In the genomic region with DNA sequence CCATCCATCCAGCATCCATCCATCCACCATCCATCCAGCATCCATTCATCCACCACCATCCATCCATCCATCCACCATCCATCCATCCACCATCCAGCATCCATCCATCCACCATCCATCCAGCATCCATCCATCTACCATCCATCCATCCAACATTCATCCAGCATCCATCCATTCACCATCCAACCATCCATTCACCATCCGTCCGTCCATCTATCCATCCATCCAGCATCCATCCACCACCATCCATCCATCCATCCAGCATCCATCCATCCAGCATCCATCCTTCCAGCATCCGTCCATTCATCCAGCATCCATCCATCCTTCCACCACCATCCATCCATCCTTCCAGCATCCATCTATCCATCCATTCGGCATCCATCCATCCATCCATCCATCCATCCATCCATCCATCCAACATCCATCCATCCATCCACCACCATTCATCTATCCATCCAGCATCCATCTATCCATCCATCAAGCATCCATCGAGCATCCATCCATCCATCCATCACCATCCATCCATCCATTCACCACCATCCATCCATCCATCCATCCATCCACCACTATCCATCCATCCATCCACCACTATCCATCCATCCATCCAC, we compare ENCODE assay signal across 16 cellular contexts. TPM values are rescaled to one million over a fixed set of nuclear protein-coding genes. Genes with fewer than 3 reads are reported as not detected.
A peak's percentile ranks its signal among the peaks of the same experiment; 100 is the strongest.
DNase-seq lines count a peak whose midpoint lies in the region; ATAC-seq, FAIRE-seq and TF ChIP-seq lines count a peak whose summit lies in the region.
"Had no signal": no experiment of that assay in that cellular context is flagged by ENCODE, and none has a peak within 500 bp of the region (broad histone marks: within the 10 kb centered on the region; RNA-seq: fewer than 3 reads in every experiment).

No MANE protein-coding gene starts in this region.

- H2BK120ac ChIP-seq in H1 (replicated peaks; ENCODE audit: low read depth, low read length) (no peak overlapping the region), trophoblast cell (ENCODE audit: insufficient read depth, low read length, poor library complexity) (no peak overlapping the region)

- no peaks in the 10 kb centered on the region for H3K79me1 ChIP-seq in H1 (ENCODE audit: low read depth, low read length)
- no peaks in the 10 kb centered on the region for H3K79me1 ChIP-seq in trophoblast cell (ENCODE audit: low read length)

- H3K36me3 ChIP-seq in H1 (ENCODE audit: control insufficient read depth in 2 of 4, insufficient read depth in 4 of 4, low read length in 3 of 4) (no peaks in the 10 kb centered on the region), trophoblast cell (ENCODE audit: control insufficient read depth in 1 of 2, insufficient read depth in 2 of 2, low read length in 2 of 2) (no peaks in the 10 kb centered on the region), hepatocyte (replicated peaks; ENCODE audit: insufficient read depth, low read depth) (no peaks in the 10 kb centered on the region)

- H4K91ac ChIP-seq in H1 (replicated peaks; ENCODE audit: insufficient read length, low read length): no peak overlapping the region
- H4K91ac ChIP-seq in trophoblast cell (ENCODE audit: low read depth, low read length): no peak overlapping the region

- no peak for TF ChIP-seq POLR2A in GM12891 (IDR thresholded peaks at IDR 0.05; ENCODE audit: low read depth, low read length)
- TF ChIP-seq POLR2A in H1 (IDR thresholded peaks at IDR 0.05; ENCODE audit: control extremely low read depth in 1 of 2, low read depth in 2 of 2, low read length in 2 of 2): no peak

- H3K27ac ChIP-seq in H1 (ENCODE audit: low read depth, low read length) (no peak overlapping the region), trophoblast cell (ENCODE audit: low read depth, low read length) (no peak overlapping the region), hepatocyte (no peak overlapping the region)

- H3K79me2 ChIP-seq in H1 (ENCODE audit: control insufficient read depth in 1 of 2, insufficient read depth in 2 of 2, low read length in 2 of 2) (no peaks in the 10 kb centered on the region), trophoblast cell (ENCODE audit: control insufficient read depth, insufficient read depth, low read length, poor library complexity) (no peaks in the 10 kb centered on the region), hepatocyte (no peaks in the 10 kb centered on the region)

- H3K14ac ChIP-seq in H1 (ENCODE audit: insufficient read length) (no peak overlapping the region), trophoblast cell (ENCODE audit: low read length) (no peak overlapping the region)

- no peak overlapping the region for H3K4me2 ChIP-seq in H1 (ENCODE audit: insufficient read depth in 1 of 2, low read depth in 2 of 2, low read length in 2 of 2)
- H3K4me2 ChIP-seq in trophoblast cell (ENCODE audit: low read length): no peak overlapping the region
- no peak overlapping the region for H3K4me2 ChIP-seq in hepatocyte

- peak overlapping the region; percentile 97 for H3K56ac ChIP-seq in H1 (replicated peaks; ENCODE audit: insufficient read length, low read depth, low read length)

- POLR2A ChIA-PET in H1 (lab: Charles Lee; ENCODE audit: partially characterized antibody): no interaction called here

- H4K8ac ChIP-seq in H1 (ENCODE audit: extremely low read depth, insufficient read depth, low read length) (no peak overlapping the region), trophoblast cell (ENCODE audit: low read depth, low read length) (no peak overlapping the region)

- peaks cover 13% of the 10 kb centered on the region for H3K9me3 Mint-ChIP-seq in stimulated activated memory B cell treated with anti-CD40 and anti-IgM and Interleukin-4, amounts not matched to agents 10 μg/mL and 1 μg/mL and 100 μg/mL, for 72 hours
- H3K9me3 Mint-ChIP-seq: CD4-positive, alpha-beta T cell had no signal

- no peak for DNase-seq in GM12891 (ENCODE audit: insufficient read length, low spot score)
- DNase-seq in HTR-8/SVneo (ENCODE audit: insufficient read length, low spot score): no peak
- no peak for DNase-seq in H1 (ENCODE audit: low read depth in 1 of 2, low spot score in 2 of 2)
- DNase-seq in trophoblast cell: no peak
- DNase-seq in hepatocyte (ENCODE audit: low spot score): no peak
- DNase-seq: C1 segment of cervical spinal cord; CD4-positive, alpha-beta T cell; DMS79; KBM-7 had no signal

- H3K23me2 ChIP-seq in H1 (ENCODE audit: low read depth, low read length): peaks cover 15% of the 10 kb centered on the region; the same call in 1 of the 2 replicates

- H3K18ac ChIP-seq in H1 (ENCODE audit: extremely low read depth, low read length) (no peak overlapping the region), trophoblast cell (ENCODE audit: low read length) (no peak overlapping the region)

- H4K5ac ChIP-seq in H1 (ENCODE audit: insufficient read length, low read depth, low read length): no peak overlapping the region

- H3K27me3 Mint-ChIP-seq in stimulated activated memory B cell treated with anti-CD40 and anti-IgM and Interleukin-4, amounts not matched to agents 10 μg/mL and 1 μg/mL and 100 μg/mL, for 72 hours: peaks cover 70% of the 10 kb centered on the region

- WGBS in H1 (ENCODE audit: extremely low coverage in 1 of 2, insufficient coverage in 1 of 2, insufficient read length in 1 of 2, insufficient replicate concordance in 2 of 2, low coverage in 1 of 2, low lambda C conversion rate in 2 of 2, missing lambda C conversion rate in 1 of 2), 2 experiments: 71 to 100% methylated on average over 2 to 5 of the region's 5 CpGs
- WGBS in trophoblast cell (ENCODE audit: extremely low coverage, insufficient coverage, insufficient read length): 98% methylated on average over 2 of the region's 5 CpGs
- 76% methylated on average over 5 of the region's 5 CpGs for WGBS in hepatocyte (ENCODE audit: low lambda C conversion rate, missing lambda C conversion rate)

- H3K27me3 ChIP-seq in H1 (replicated peaks in 1 of 4; ENCODE audit: control insufficient read depth in 3 of 4, extremely low read depth in 1 of 4, insufficient read depth in 3 of 4, low read length in 3 of 4) (peaks cover 0 to 3% (median 0%) of the 10 kb centered on the region in 4 experiments; a peak in 1 of 7 replicates), trophoblast cell (ENCODE audit: insufficient read depth, low read length) (no peaks in the 10 kb centered on the region), hepatocyte (no peaks in the 10 kb centered on the region)

- TF ChIP-seq RAD21 in H1 (IDR thresholded peaks at IDR 0.05 in 1 of 2, conservative IDR thresholded peaks at IDR 0.05 in 1 of 2; ENCODE audit: low read depth in 2 of 2, low read length in 2 of 2): no peak

- TF ChIP-seq CTCF in H1 (IDR thresholded peaks at IDR 0.05; ENCODE audit: control extremely low read depth in 1 of 3, insufficient read depth in 1 of 3, low read depth in 1 of 3, low read length in 3 of 3) (no peak), hepatocyte (IDR thresholded peaks at IDR 0.05; ENCODE audit: poor library complexity) (no peak)

- no peaks in the 10 kb centered on the region for H3K36me3 Mint-ChIP-seq in stimulated activated memory B cell treated with anti-CD40 and anti-IgM and Interleukin-4, amounts not matched to agents 10 μg/mL and 1 μg/mL and 100 μg/mL, for 72 hours

- no peak overlapping the region for H4K12ac ChIP-seq in trophoblast cell (ENCODE audit: low read depth, low read length)

- H2AFZ ChIP-seq in H1 (ENCODE audit: low read length): no peak overlapping the region
- no peak overlapping the region for H2AFZ ChIP-seq in trophoblast cell (ENCODE audit: insufficient read depth, low read length, poor library complexity)
- H2AFZ ChIP-seq in hepatocyte: no peak overlapping the region

- H3K9me2 ChIP-seq in hepatocyte (replicated peaks; ENCODE audit: insufficient read depth): no peaks in the 10 kb centered on the region

- H4K20me1 ChIP-seq in H1 (replicated peaks in 1 of 2; ENCODE audit: control insufficient read depth in 1 of 2, insufficient read depth in 2 of 2, low read length in 2 of 2) (peaks cover 0 to 8% of the 10 kb centered on the region in 2 experiments), hepatocyte (ENCODE audit: insufficient read depth, poor library complexity, severe bottlenecking) (no peaks in the 10 kb centered on the region)

- FAIRE-seq in GM12891 (lab: Jason Lieb, UNC) (peak; percentile 52), HTR-8/SVneo (lab: Jason Lieb, UNC) (peak; percentile 62), H1 (lab: Jason Lieb, UNC) (no peak)
- FAIRE-seq: A204.1, GM12892, H54 had no signal

- H3K4me1 Mint-ChIP-seq in stimulated activated memory B cell treated with anti-CD40 and anti-IgM and Interleukin-4, amounts not matched to agents 10 μg/mL and 1 μg/mL and 100 μg/mL, for 72 hours: peaks cover 5% of the 10 kb centered on the region

- ATAC-seq in stimulated activated memory B cell treated with anti-CD40 and anti-IgM and Interleukin-4, amounts not matched to agents 10 μg/mL and 1 μg/mL and 100 μg/mL, for 72 hours: no peak
- no peak for ATAC-seq in HG02885 (IDR thresholded peaks at IDR 0.05; ENCODE audit: poor library complexity, unreplicated experiment)
- ATAC-seq: HCT116 had no signal

- no peak overlapping the region for H3K4me3 Mint-ChIP-seq in stimulated activated memory B cell treated with anti-CD40 and anti-IgM and Interleukin-4, amounts not matched to agents 10 μg/mL and 1 μg/mL and 100 μg/mL, for 72 hours
- H3K4me3 Mint-ChIP-seq: B cell; CD4-positive, alpha-beta T cell had no signal

- CTCF ChIA-PET in H1 (lab: Charles Lee; ENCODE audit: partially characterized antibody): no interaction called here

- no peak overlapping the region for H3K27ac Mint-ChIP-seq in stimulated activated memory B cell treated with anti-CD40 and anti-IgM and Interleukin-4, amounts not matched to agents 10 μg/mL and 1 μg/mL and 100 μg/mL, for 72 hours
- H3K27ac Mint-ChIP-seq: B cell; CD4-positive, alpha-beta T cell had no signal

- no peak overlapping the region for H2BK20ac ChIP-seq in H1 (ENCODE audit: low read length)

- no peak overlapping the region for H3K4ac ChIP-seq in H1 (replicated peaks; ENCODE audit: insufficient read length, low read depth, low read length)
- no peak overlapping the region for H3K4ac ChIP-seq in trophoblast cell (ENCODE audit: low read depth, low read length)

- H3K9ac ChIP-seq in H1 (replicated peaks in 1 of 4; ENCODE audit: extremely low read depth in 1 of 4, low read depth in 3 of 4, low read length in 3 of 4) (no peak overlapping the region), trophoblast cell (ENCODE audit: low read length) (no peak overlapping the region)

- H2BK15ac ChIP-seq in H1 (ENCODE audit: low read length): no peak overlapping the region

- no peak for TF ChIP-seq EP300 in H1 (IDR thresholded peaks at IDR 0.05; ENCODE audit: borderline replicate concordance in 1 of 2, low read depth in 2 of 2, low read length in 2 of 2)

- H2BK12ac ChIP-seq in H1 (ENCODE audit: low read depth, low read length) (no peak overlapping the region), trophoblast cell (ENCODE audit: low read length) (no peak overlapping the region)

- H3K4me1 ChIP-seq in H1 (replicated peaks in 1 of 4; ENCODE audit: control insufficient read depth in 3 of 4, insufficient read depth in 4 of 4, low read length in 3 of 4) (no peaks in the 10 kb centered on the region), trophoblast cell (ENCODE audit: control insufficient read depth in 1 of 2, insufficient read depth in 2 of 2, low read length in 2 of 2) (no peaks in the 10 kb centered on the region), hepatocyte (ENCODE audit: insufficient read depth) (no peaks in the 10 kb centered on the region)

- H2BK5ac ChIP-seq in H1 (ENCODE audit: low read depth, low read length) (no peak overlapping the region), trophoblast cell (ENCODE audit: low read depth, low read length, poor library complexity) (no peak overlapping the region)

- H3K4me3 ChIP-seq in H1 (ENCODE audit: extremely low read depth in 1 of 4, insufficient read depth in 2 of 4, low read depth in 3 of 4, low read length in 4 of 4): no peak overlapping the region
- H3K4me3 ChIP-seq in trophoblast cell (ENCODE audit: low read depth, low read length): peak overlapping the region; percentile 20
- H3K4me3 ChIP-seq in hepatocyte: no peak overlapping the region

- H2AK5ac ChIP-seq in H1 (ENCODE audit: low read depth, low read length) (peak overlapping the region; percentile 15; the same call in 1 of the 2 replicates), trophoblast cell (ENCODE audit: low read length) (no peak overlapping the region)

- peaks cover 0 to 11% of the 10 kb centered on the region in 2 experiments; a peak in 2 of 4 replicates for H3K9me3 ChIP-seq in H1 (ENCODE audit: insufficient read depth in 2 of 2, low read depth in 1 of 2, low read length in 1 of 2)
- H3K9me3 ChIP-seq in trophoblast cell (ENCODE audit: insufficient read depth, low read depth, low read length): peaks cover 15% of the 10 kb centered on the region
- no peaks in the 10 kb centered on the region for H3K9me3 ChIP-seq in hepatocyte (ENCODE audit: low read depth)

- H3K23ac ChIP-seq in H1 (ENCODE audit: insufficient read length) (no peak overlapping the region), trophoblast cell (ENCODE audit: low read length) (no peak overlapping the region)

RNA-seq across cellular contexts. Expression of a gene that starts 32.4 kb away (rescaled TPM):
- polyA plus RNA-seq in GM12891 (2012; ENCODE audit: low read depth, missing spikeins): 24.7 TPM
- 68.1 and 69.7 TPM in 2 replicates for total RNA-seq in H1 (2021; fragmentation: NEBNext Ultra II Directional; extraction: Animal tissue kit (Norgen Biotek cat#: 25700))
- polyA plus RNA-seq in H1 (2011; rRNA removed): 38.4 and 60.6 TPM in 2 replicates
- 56.9 TPM for polyA plus RNA-seq in H1 (2011; cell fraction: cytosol; rRNA removed)
- 76.4 TPM for polyA plus RNA-seq in H1 (2011; cell fraction: nucleus; rRNA removed)
- 42.0 to 58.2 TPM (median 56.5 TPM) in 4 replicates for polyA plus RNA-seq in H1 (2012, experiment 1 of 2)
- polyA plus RNA-seq in H1 (2012, experiment 2 of 2): 44.3 TPM
- polyA plus RNA-seq in H1 (2013, experiment 1 of 2): 35.2 TPM
- polyA plus RNA-seq in H1 (2013, experiment 2 of 2): 36.8 TPM
- polyA minus RNA-seq in H1 (2011; rRNA and poly(A)+ RNA removed): 22.2 and 24.4 TPM in 2 replicates
- 25.7 TPM for polyA minus RNA-seq in H1 (2011; cell fraction: cytosol; rRNA and poly(A)+ RNA removed)
- polyA minus RNA-seq in H1 (2011; cell fraction: nucleus; rRNA and poly(A)+ RNA removed): 26.3 TPM
- 23.6 and 23.9 TPM in 2 replicates for polyA plus RNA-seq in trophoblast cell (2013)
- 19.8 and 21.0 TPM in 2 replicates for total RNA-seq in hepatocyte
- 20.2 and 20.9 TPM in 2 replicates for polyA plus RNA-seq in hepatocyte

RNA-seq across cellular contexts. Expression of a gene that starts 35.7 kb away (rescaled TPM):
- polyA plus RNA-seq in GM12891 (2012; ENCODE audit: low read depth, missing spikeins): 6.1 TPM
- total RNA-seq in H1 (2021; fragmentation: NEBNext Ultra II Directional; extraction: Animal tissue kit (Norgen Biotek cat#: 25700)): 82.7 and 87.8 TPM in 2 replicates
- polyA plus RNA-seq in H1 (2011; rRNA removed) (31.0 and 38.4 TPM in 2 replicates), hepatocyte (25.7 and 29.6 TPM in 2 replicates)
- polyA plus RNA-seq in H1 (2011; cell fraction: cytosol; rRNA removed): 15.4 TPM
- polyA plus RNA-seq in H1 (2011; cell fraction: nucleus; rRNA removed): 36.5 TPM
- polyA plus RNA-seq in H1 (2012, experiment 1 of 2): 46.3 to 49.6 TPM (median 47.8 TPM) in 4 replicates
- polyA plus RNA-seq in H1 (2012, experiment 2 of 2): 24.5 TPM
- polyA plus RNA-seq in H1 (2013, experiment 1 of 2): 34.4 TPM
- polyA plus RNA-seq in H1 (2013, experiment 2 of 2): 34.5 TPM
- polyA minus RNA-seq in H1 (2011; rRNA and poly(A)+ RNA removed): 15.6 and 21.7 TPM in 2 replicates
- 51.7 TPM for polyA minus RNA-seq in H1 (2011; cell fraction: cytosol; rRNA and poly(A)+ RNA removed)
- polyA minus RNA-seq in H1 (2011; cell fraction: nucleus; rRNA and poly(A)+ RNA removed): 35.8 TPM
- 16.3 and 17.4 TPM in 2 replicates for polyA plus RNA-seq in trophoblast cell (2013)
- 9.0 and 14.8 TPM in 2 replicates for total RNA-seq in hepatocyte
